In genomic region chr6:70957284-70957617, GRCh38 we compare ENCODE assay signal across 1 cellular context.
TF ChIP-seq lines count a peak whose summit lies in the region.

No MANE protein-coding gene starts in this region.

TF ChIP-seq in IMR-90, 13 proteins besides CTCF, POLR2A, EP300 and RAD21 (continued from another document):
- TF ChIP-seq NFE2L2 (IDR thresholded peaks at IDR 0.05; ENCODE audit: low read depth, low read length) = no peak
- TF ChIP-seq RFX5 (IDR thresholded peaks at IDR 0.05; ENCODE audit: low read depth, low read length) = no peak
- no peak for TF ChIP-seq MXI1 (IDR thresholded peaks at IDR 0.05; ENCODE audit: borderline replicate concordance, low read depth, low read length)
- TF ChIP-seq MAFK (IDR thresholded peaks at IDR 0.05; ENCODE audit: low read depth, low read length) = no peak
- TF ChIP-seq SMC3 (IDR thresholded peaks at IDR 0.05; ENCODE audit: low read depth, low read length) = no peak
- no peak for TF ChIP-seq CEBPB (IDR thresholded peaks at IDR 0.05; ENCODE audit: low read depth, low read length)
